1 cellular context compared by ENCODE assay signal in the genomic region with DNA sequence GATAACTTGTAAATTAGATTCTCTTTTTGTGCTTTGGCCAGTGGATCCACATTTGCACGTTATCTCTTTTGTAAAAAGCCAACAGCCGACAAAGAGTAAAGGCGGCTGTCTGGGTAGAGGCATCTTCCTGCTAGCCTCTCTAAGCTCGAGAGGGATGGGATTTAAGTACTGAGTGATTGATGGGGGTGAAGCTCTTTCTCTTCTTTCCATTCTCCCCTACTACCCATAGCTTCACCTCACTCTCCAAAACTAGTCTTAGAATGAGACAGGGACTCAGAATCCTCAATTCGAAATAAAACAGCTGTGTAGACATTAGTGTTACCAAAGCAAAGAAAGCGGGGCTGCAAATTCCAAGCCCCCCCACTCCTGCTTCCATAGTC.
TF ChIP-seq lines count a peak whose summit lies in the region.

No MANE protein-coding gene starts in this region.

TF ChIP-seq in liver, 16 proteins besides CTCF, POLR2A, EP300 and RAD21 (continued from another document):
- TF ChIP-seq FOXA2 (IDR thresholded peaks at IDR 0.05) (no peak), HNF4A (conservative IDR thresholded peaks at IDR 0.05) (no peak), SP1 (IDR thresholded peaks at IDR 0.05) (no peak), HNF4G (IDR thresholded peaks at IDR 0.05) (no peak), GABPA (IDR thresholded peaks at IDR 0.05 in 1 of 2, conservative IDR thresholded peaks at IDR 0.05 in 1 of 2) (no peak), EGR1 (IDR thresholded peaks at IDR 0.05; ENCODE audit: low read depth in 2 of 2) (no peak), FOXA1 (IDR thresholded peaks at IDR 0.05) (no peak), JUND (IDR thresholded peaks at IDR 0.05) (no peak), RXRA (IDR thresholded peaks at IDR 0.05) (no peak), ZBTB33 (IDR thresholded peaks at IDR 0.05) (no peak)
- TF ChIP-seq, protein P1, sequence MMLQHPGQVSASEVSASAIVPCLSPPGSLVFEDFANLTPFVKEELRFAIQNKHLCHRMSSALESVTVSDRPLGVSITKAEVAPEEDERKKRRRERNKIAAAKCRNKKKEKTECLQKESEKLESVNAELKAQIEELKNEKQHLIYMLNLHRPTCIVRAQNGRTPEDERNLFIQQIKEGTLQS (IDR thresholded peaks at IDR 0.05), result no peak
